In genomic region chr14:102819790-102820330, GRCh38 we compare ENCODE assay signal across 8 cellular contexts. TPM values are rescaled to one million over a fixed set of nuclear protein-coding genes. Genes with fewer than 3 reads are reported as not detected.
DNase-seq lines count a peak whose midpoint lies in the region; ATAC-seq and TF ChIP-seq lines count a peak whose summit lies in the region.

No MANE protein-coding gene starts in this region.

- DNase-seq in activated CD4-positive, CD25-positive, alpha-beta regulatory T cell treated with anti-CD3 and anti-CD28 coated beads, Interleukin-2, amount 50 U/mL, for 72 hours = no peak
- DNase-seq in spleen = no peak
- no peak for DNase-seq in DMS 273 treated with DMSO at 0.1 percent for 48 hours (lab: John Stamatoyannopoulos, UW)
- DNase-seq in stimulated activated CD8-positive, alpha-beta memory T cell treated with anti-CD3 and anti-CD28 coated beads, Interleukin-4, amount 100 ng/mL, for 48 hours = no peak
- no peak for DNase-seq in PC-9

- ATAC-seq in activated CD4-positive, CD25-positive, alpha-beta regulatory T cell treated with anti-CD3 and anti-CD28 coated beads, Interleukin-2, amount 50 U/mL, for 24 hours = peak; percentile 9 to 12
- peak; percentile 15 for ATAC-seq in HG02885 (IDR thresholded peaks at IDR 0.05; ENCODE audit: poor library complexity, unreplicated experiment)
- ATAC-seq in activated T-helper 17 cell treated with anti-CD3 and anti-CD28 coated beads, Interleukin-2, amount 50 U/mL, for 72 hours (replicated peaks) = peak; percentile 21

- intact Hi-C loops in spleen (cut with DNase I; ENCODE audit: low total_unique reads) (no loop called here), PC-9 (cut with micrococcal nuclease; ENCODE audit: unreplicated experiment) (no loop called here)

- peaks cover 8% of the 10 kb centered on the region; the same call in 1 of the 2 replicates for H3F3A ChIP-seq in PC-9 (ENCODE audit: insufficient read depth, low read depth)

- no peak overlapping the region for H2AFZ ChIP-seq in PC-9

- H3K36me3 Mint-ChIP-seq in activated T-helper 17 cell treated with anti-CD3 and anti-CD28 coated beads, Interleukin-2, amount 50 U/mL, for 72 hours (ENCODE audit: low read depth) = peaks cover 90% of the 10 kb centered on the region

- CTCF ChIA-PET in PC-9 (lab: Charles Lee) = no interaction called here

- H3K4me1 ChIP-seq in spleen (peaks cover 6 to 96% (median 55%) of the 10 kb centered on the region in 6 donors), PC-9 (replicated peaks; ENCODE audit: insufficient read depth) (peaks cover 6% of the 10 kb centered on the region; the same call in 1 of the 2 replicates)

- no TSS peak for BruUV-seq in PC-9 (replicated peaks; lab: Mats Ljungman, UMichigan)

- H3K79me2 ChIP-seq in PC-9 (ENCODE audit: low read depth) = peaks cover 61% of the 10 kb centered on the region

- TF ChIP-seq CTCF in spleen (IDR thresholded peaks at IDR 0.05 in 8 of 11, conservative IDR thresholded peaks at IDR 0.05 in 3 of 11) (no peak), PC-9 (conservative IDR thresholded peaks at IDR 0.05) (no peak)

- H3K27me3 Mint-ChIP-seq in activated T-helper 17 cell treated with anti-CD3 and anti-CD28 coated beads, Interleukin-2, amount 50 U/mL, for 72 hours = no peaks in the 10 kb centered on the region

- peaks cover 0 to 6% (median 0%) of the 10 kb centered on the region in 6 donors for H3K36me3 ChIP-seq in spleen
- H3K36me3 ChIP-seq in PC-9 (ENCODE audit: low read depth) = no peaks in the 10 kb centered on the region

- POLR2A ChIA-PET in PC-9 (lab: Charles Lee; ENCODE audit: unreplicated experiment) = interaction anchor here (0.5 kb wide), 1 partner anchor 17 kb away, joined by 21 read pairs; no protein-coding TSS in a partner anchor

- 51 to 90% (median 83%) methylated on average over 9 to 15 of the region's 15 CpGs for WGBS in spleen, 5 donors

- H3K27me3 ChIP-seq in spleen (replicated peaks in 1 of 7) (no peaks in the 10 kb centered on the region), PC-9 (ENCODE audit: insufficient read depth, low read depth) (no peaks in the 10 kb centered on the region)

- H3K27ac Mint-ChIP-seq in activated T-helper 17 cell treated with anti-CD3 and anti-CD28 coated beads, Interleukin-2, amount 50 U/mL, for 72 hours = peak overlapping the region; percentile 100

- peaks cover 66% of the 10 kb centered on the region for H3K4me1 Mint-ChIP-seq in activated T-helper 17 cell treated with anti-CD3 and anti-CD28 coated beads, Interleukin-2, amount 50 U/mL, for 72 hours

- peaks cover 4% of the 10 kb centered on the region; the same call in 1 of the 2 replicates for H4K20me1 ChIP-seq in PC-9 (ENCODE audit: insufficient read depth)

- no peak overlapping the region for H3K4me2 ChIP-seq in PC-9

- H3K9me3 Mint-ChIP-seq in activated T-helper 17 cell treated with anti-CD3 and anti-CD28 coated beads, Interleukin-2, amount 50 U/mL, for 72 hours = peaks cover 5% of the 10 kb centered on the region

- peak overlapping the region; percentile 97 for H3K4me3 Mint-ChIP-seq in activated T-helper 17 cell treated with anti-CD3 and anti-CD28 coated beads, Interleukin-2, amount 50 U/mL, for 72 hours

- H3K4me3 ChIP-seq in spleen = peak overlapping the region in 1 of 8 donors; percentile 21
- H3K4me3 ChIP-seq in PC-9 = no peak overlapping the region

- H3K9me3 ChIP-seq in spleen = no peaks in the 10 kb centered on the region
- no peaks in the 10 kb centered on the region for H3K9me3 ChIP-seq in PC-9 (ENCODE audit: insufficient read depth, low read depth)

- no peak for TF ChIP-seq POLR2A in spleen (IDR thresholded peaks at IDR 0.05)

- H3K9me2 ChIP-seq in PC-9 (ENCODE audit: insufficient read depth) = no peaks in the 10 kb centered on the region

- H3K27ac ChIP-seq in spleen = peak overlapping the region in 5 of 8 donors; percentile 12 to 78 (median 62)
- H3K27ac ChIP-seq in PC-9 = no peak overlapping the region

RNA-seq across cellular contexts. Expression of gene TRAF3, which starts 42.6 kb away (rescaled TPM):
- total RNA-seq in activated T-helper 17 cell treated with anti-CD3 and anti-CD28 coated beads, Interleukin-2, amount 50 U/mL, for 72 hours = 100 to 1,000 TPM in 1 of 2 donors, 10 to 100 TPM in 1; 61.7 to 133 TPM
- total RNA-seq in spleen (10 to 100 TPM; 32.8 to 61.5 (median 43.5) TPM), PC-9 (2021) (38.6 and 41.3 TPM in 2 replicates)
- polyA plus RNA-seq in spleen = 10 to 100 TPM; 11.1 to 14.5 (median 12.0) TPM
